ENCODE assay signal across 11 cellular contexts in the genomic region with DNA sequence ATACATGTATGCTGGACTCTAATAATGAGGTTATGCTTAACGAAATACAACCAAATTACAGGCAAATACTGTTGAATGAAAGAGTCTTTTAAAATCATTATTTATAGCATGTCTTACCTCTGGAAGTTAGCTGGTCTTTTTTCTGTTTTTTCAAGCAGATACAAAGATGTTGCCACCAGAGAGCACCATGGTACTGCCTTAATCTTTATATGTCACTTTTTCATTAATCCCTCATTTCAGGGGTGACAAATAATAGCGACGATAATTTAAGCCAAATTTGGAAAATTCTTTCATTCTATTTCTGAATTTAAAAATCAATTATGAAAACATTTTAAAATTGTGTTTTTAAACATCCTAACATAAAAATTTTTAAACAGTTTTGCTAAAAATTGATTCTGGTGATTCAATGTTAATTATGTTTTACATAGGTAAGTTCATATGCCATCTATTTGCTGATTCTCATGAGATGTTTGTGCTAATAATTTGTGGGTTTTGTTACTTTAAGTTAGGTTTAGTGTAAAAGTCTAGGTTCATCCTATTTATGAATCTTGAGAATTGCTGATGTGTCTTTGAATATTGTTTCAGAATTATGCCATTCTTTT.
DNase-seq lines count a peak whose midpoint lies in the region; ATAC-seq, FAIRE-seq and TF ChIP-seq lines count a peak whose summit lies in the region.
"Had no signal": no experiment of that assay in that cellular context is flagged by ENCODE, and none has a peak within 500 bp of the region (broad histone marks: within the 10 kb centered on the region; RNA-seq: fewer than 3 reads in every experiment).

No MANE protein-coding gene starts in this region.

- H3K27me3 Mint-ChIP-seq in glutamatergic neuron (ENCODE audit: unreplicated experiment) = no peaks in the 10 kb centered on the region
- H3K27me3 Mint-ChIP-seq: memory B cell had no signal

- POLR2A ChIA-PET in A673 (lab: Charles Lee; ENCODE audit: low non-redundant PET) = no interaction called here
- POLR2A ChIA-PET in HEK293 (lab: Yijun Ruan, JAX) = no interaction called here

- H3K27ac ChIP-seq in A673 (ENCODE audit: low read depth, low read length, poor library complexity, severe bottlenecking) (no peak overlapping the region), HEK293 (ENCODE audit: extremely low read depth, low read depth, low read length) (no peak overlapping the region)

- H3K9me3 Mint-ChIP-seq in glutamatergic neuron (ENCODE audit: unreplicated experiment) = no peaks in the 10 kb centered on the region
- H3K9me3 Mint-ChIP-seq: central memory CD8-positive, alpha-beta T cell; memory B cell had no signal

- H3K36me3 ChIP-seq in A673 (ENCODE audit: insufficient read depth, low read length, poor library complexity, severe bottlenecking) (no peaks in the 10 kb centered on the region), HEK293 (ENCODE audit: control insufficient read depth in 2 of 2, insufficient read depth in 1 of 2, low read length in 2 of 2) (no peaks in the 10 kb centered on the region), kidney epithelial cell (ENCODE audit: control insufficient read depth, insufficient read depth, low read length) (no peaks in the 10 kb centered on the region)

- no peak overlapping the region for H3K4me3 ChIP-seq in A673 (ENCODE audit: low read depth, low read length, poor library complexity, severe bottlenecking)
- no peak overlapping the region for H3K4me3 ChIP-seq in HEK293 (ENCODE audit: low read depth, low read length)
- H3K4me3 ChIP-seq in kidney epithelial cell (ENCODE audit: low read depth, low read length) = no peak overlapping the region

- no peaks in the 10 kb centered on the region for H3K27me3 ChIP-seq in A673 (replicated peaks; ENCODE audit: insufficient read depth, low read depth, low read length, poor library complexity)
- H3K27me3 ChIP-seq in kidney epithelial cell (ENCODE audit: control insufficient read depth, insufficient read depth, low read length) = no peaks in the 10 kb centered on the region

- H3K4me1 ChIP-seq in A673 (ENCODE audit: insufficient read depth, low read length, poor library complexity, severe bottlenecking) (no peaks in the 10 kb centered on the region), HEK293 (ENCODE audit: control insufficient read depth, insufficient read depth, low read length) (no peaks in the 10 kb centered on the region)

- ATAC-seq in HG03520 (IDR thresholded peaks at IDR 0.05; ENCODE audit: unreplicated experiment) = no peak
- ATAC-seq: WTC11 had no signal

- DNase-seq in A673 (ENCODE audit: low spot score) (peak; percentile 33), kidney epithelial cell (ENCODE audit: low read depth) (no peak), glutamatergic neuron (no peak), NCI-H2107 treated with DMSO at 0.1 percent for 48 hours (lab: John Stamatoyannopoulos, UW; ENCODE audit: unreplicated experiment) (no peak)
- no peak for DNase-seq in activated CD4-positive, alpha-beta T cell treated with anti-CD3 and anti-CD28 coated beads, Interleukin-2, amount 50 U/mL, for 1 hour

- H3K27ac Mint-ChIP-seq in glutamatergic neuron (ENCODE audit: unreplicated experiment) = no peak overlapping the region
- H3K27ac Mint-ChIP-seq: memory B cell, WTC11 had no signal

- H3K4me3 Mint-ChIP-seq in glutamatergic neuron (ENCODE audit: unreplicated experiment) = no peak overlapping the region
- H3K4me3 Mint-ChIP-seq: central memory CD8-positive, alpha-beta T cell; memory B cell; WTC11 had no signal

- peaks cover 3% of the 10 kb centered on the region for H3K4me1 Mint-ChIP-seq in glutamatergic neuron (ENCODE audit: low read depth, unreplicated experiment)
- H3K4me1 Mint-ChIP-seq: central memory CD8-positive, alpha-beta T cell; memory B cell had no signal

- BruUV-seq in A673 (replicated peaks; lab: Mats Ljungman, UMichigan) = no TSS peak

- peak; percentile 62 for TF ChIP-seq CTCF in A673 (conservative IDR thresholded peaks at IDR 0.05; ENCODE audit: low read depth, low read length)
- no peak for TF ChIP-seq CTCF in HEK293 (tag by site-specific recombination; IDR thresholded peaks at IDR 0.05)
- TF ChIP-seq CTCF in kidney epithelial cell (IDR thresholded peaks at IDR 0.05; ENCODE audit: insufficient read depth, low read length, poor library complexity, severe bottlenecking) = peak; percentile 27
- no peak for TF ChIP-seq CTCF in glutamatergic neuron (IDR thresholded peaks at IDR 0.05; ENCODE audit: partially characterized antibody, unreplicated experiment)

- CTCF ChIA-PET in A673 (lab: Charles Lee) = interaction anchor here (0.6 to 1.5 kb wide), 15 partner anchors 26 to 1474 kb away, joined by 3 to 13 read pairs (median 5); no protein-coding TSS in a partner anchor
- CTCF ChIA-PET in HEK293 (lab: Yijun Ruan, JAX) = interaction anchor here (0.6 to 2.8 kb wide), 16 partner anchors 12 to 1176 kb away, joined by 3 to 15 read pairs (median 4); no protein-coding TSS in a partner anchor

- H3K9me3 ChIP-seq in A673 (ENCODE audit: low read depth, low read length, poor library complexity, severe bottlenecking) (no peaks in the 10 kb centered on the region), HEK293 (ENCODE audit: control insufficient read depth, insufficient read depth, low read depth, low read length) (no peaks in the 10 kb centered on the region)

- FAIRE-seq in TTC549 (lab: Jason Lieb, UNC) = peak; percentile 62

- intact Hi-C loops in A673 (cut with micrococcal nuclease; ENCODE audit: unreplicated experiment) = loop anchor here (1.0 to 5.0 kb wide), 4 partner anchors 219 to 517 kb away; no protein-coding TSS in a partner anchor

- H3K36me3 Mint-ChIP-seq in glutamatergic neuron (ENCODE audit: unreplicated experiment) = no peaks in the 10 kb centered on the region
- H3K36me3 Mint-ChIP-seq: memory B cell, WTC11 had no signal

TF ChIP-seq in HEK293, 187 proteins besides CTCF, POLR2A, EP300 and RAD21:
- TF ChIP-seq ZNF654 (tag by site-specific recombination; IDR thresholded peaks at IDR 0.05; ENCODE audit: low read depth) (peak; percentile 48), ZNF169 (tag by site-specific recombination; IDR thresholded peaks at IDR 0.05) (no peak)

Comparison
In these comparisons a context has a peak if more than half of its experiments do, and no peak if none do; other contexts are left out.
1. CTCF ChIP-seq: peak in A673 (single experiment) and kidney epithelial cell (single experiment); none in HEK293 (single experiment) and glutamatergic neuron (single experiment).